Comparison of ENCODE assay signal across 22 cellular contexts in the genomic region with DNA sequence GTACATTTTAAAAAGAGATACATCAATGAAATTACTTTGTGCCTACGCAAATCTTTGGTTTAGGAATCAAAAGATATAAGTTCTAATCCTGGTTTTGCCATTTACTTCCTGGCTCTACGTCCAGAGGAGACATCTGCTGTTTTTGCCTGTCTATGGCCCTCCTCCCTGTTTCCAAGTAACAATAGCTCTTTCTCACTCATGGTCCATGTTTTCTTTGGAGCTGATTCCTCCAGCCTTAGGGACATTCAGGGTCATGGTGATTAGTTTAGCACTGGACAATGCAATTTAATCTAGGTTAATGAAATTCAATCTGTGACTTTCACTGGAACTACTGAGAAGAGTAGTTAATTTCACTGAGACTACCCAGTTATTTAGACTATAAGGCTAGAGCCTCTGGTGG.
DNase-seq lines count a peak whose midpoint lies in the region; ATAC-seq and TF ChIP-seq lines count a peak whose summit lies in the region.
"Had no signal": no experiment of that assay in that cellular context is flagged by ENCODE, and none has a peak within 500 bp of the region (broad histone marks: within the 10 kb centered on the region; RNA-seq: fewer than 3 reads in every experiment).

No MANE protein-coding gene starts in this region.

- CTCF ChIA-PET in RWPE1 (lab: Yijun Ruan, JAX) = no interaction called here

- H3K9me3 ChIP-seq in left ventricle myocardium inferior (replicated peaks) = no peaks in the 10 kb centered on the region
- H3K9me3 ChIP-seq: Caco-2, HAP-1, upper lobe of left lung had no signal

- H3K4me1 ChIP-seq in left ventricle myocardium inferior = peaks cover 16% of the 10 kb centered on the region
- H3K4me1 ChIP-seq: BLaER1 treated with 17β-estradiol and CSF1 and Interleukin-3, amounts not matched to agents 10 nM and 100 nM; Caco-2; upper lobe of left lung had no signal

- peaks cover 5% of the 10 kb centered on the region for H3K36me3 ChIP-seq in left ventricle myocardium inferior
- H3K36me3 ChIP-seq: HAP-1, upper lobe of left lung had no signal

- H3K27ac ChIP-seq in cingulate gyrus (ENCODE audit: low read depth, low read length) (peak overlapping the region; percentile 11), left ventricle myocardium inferior (replicated peaks) (peak overlapping the region; percentile 42), RWPE1 (no peak overlapping the region)
- H3K27ac ChIP-seq: BLaER1 treated with 17β-estradiol and CSF1 and Interleukin-3, amounts not matched to agents 10 nM and 100 nM; epithelial cell of prostate; upper lobe of left lung had no signal

- peak; percentile 67 for DNase-seq in NCI-H69 (lab: John Stamatoyannopoulos, UW)
- DNase-seq in left ventricle myocardium inferior = no peak
- DNase-seq in putamen (ENCODE audit: low spot score) = peak; percentile 56
- no peak for DNase-seq in RWPE1 (ENCODE audit: low spot score)
- no peak for DNase-seq in stimulated activated CD4-positive, alpha-beta T cell treated with anti-CD3 and anti-CD28 coated beads, Interleukin-4, amount 100 ng/mL, for 4 hours
- DNase-seq: activated CD8-positive, alpha-beta T cell treated with anti-CD3 and anti-CD28 coated beads, Interleukin-2, amount 10 ng/mL, durations not matched to agents 7 days and 5 days; activated effector memory CD4-positive, alpha-beta T cell treated with anti-CD3 and anti-CD28 coated beads, Interleukin-2, amount 50 U/mL, for 16 hours; activated naive CD8-positive, alpha-beta T cell treated with anti-CD3 and anti-CD28 coated beads for 36 hours; Caco-2; DMS79 treated with DMSO at 0.1 percent for 48 hours; head of caudate nucleus; mesendoderm; NCI-H1092; NCI-H1930; nucleus accumbens; small intestine; upper lobe of left lung had no signal

- no peak for ATAC-seq in GM18520 (IDR thresholded peaks at IDR 0.05; ENCODE audit: unreplicated experiment)
- ATAC-seq: activated CD8-positive, alpha-beta T cell treated with anti-CD3 and anti-CD28 coated beads, Interleukin-2, amount 10 ng/mL, durations not matched to agents 7 days and 5 days had no signal

- POLR2A ChIA-PET in RWPE1 (lab: Yijun Ruan, JAX; ENCODE audit: low non-redundant PET) = no interaction called here

- intact Hi-C loops in left ventricle myocardium inferior (cut with micrococcal nuclease) = no loop called here

- H3K27me3 ChIP-seq in left ventricle myocardium inferior (ENCODE audit: low read depth) = no peaks in the 10 kb centered on the region
- H3K27me3 ChIP-seq: BLaER1 treated with 17β-estradiol and CSF1 and Interleukin-3, amounts not matched to agents 10 nM and 100 nM; upper lobe of left lung had no signal

- no peak for TF ChIP-seq CTCF in left ventricle myocardium inferior (IDR thresholded peaks at IDR 0.05; ENCODE audit: borderline replicate concordance)
- TF ChIP-seq CTCF in RWPE1 (conservative IDR thresholded peaks at IDR 0.05; ENCODE audit: low read depth) = no peak

- no peak overlapping the region for H3K4me3 ChIP-seq in left ventricle myocardium inferior
- H3K4me3 ChIP-seq: BLaER1 treated with 17β-estradiol and CSF1 and Interleukin-3, amounts not matched to agents 10 nM and 100 nM; HAP-1; upper lobe of left lung had no signal

Comparison
In these comparisons a context has a peak if more than half of its experiments do, and no peak if none do; other contexts are left out.
1. DNase-seq: peak in NCI-H69 (single experiment) and putamen (single experiment); none in left ventricle myocardium inferior (single experiment), RWPE1 (single experiment) and stimulated activated CD4-positive, alpha-beta T cell treated with anti-CD3 and anti-CD28 coated beads, Interleukin-4, amount 100 ng/mL, for 4 hours (0 of 2).